In genomic region chr7:30502470-30503251, GRCh38 we compare ENCODE assay signal across 11 cellular contexts. TPM values are rescaled to one million over a fixed set of nuclear protein-coding genes. Genes with fewer than 3 reads are reported as not detected.
A peak's percentile ranks its signal among the peaks of the same experiment; 100 is the strongest.
DNase-seq lines count a peak whose midpoint lies in the region; ATAC-seq and TF ChIP-seq lines count a peak whose summit lies in the region.
"Had no signal": no experiment of that assay in that cellular context is flagged by ENCODE, and none has a peak within 500 bp of the region (broad histone marks: within the 10 kb centered on the region; RNA-seq: fewer than 3 reads in every experiment).

No MANE protein-coding gene starts in this region.

- peaks cover 62% of the 10 kb centered on the region for H3K79me2 ChIP-seq in GM23338 (replicated peaks; ENCODE audit: insufficient read depth)

- H3K4me1 ChIP-seq in BLaER1 (peaks cover 27% of the 10 kb centered on the region), GM23338 (ENCODE audit: insufficient read depth) (peaks cover 17% of the 10 kb centered on the region), iPS-18a (ENCODE audit: control insufficient read depth, low read depth, low read length) (peaks cover 3% of the 10 kb centered on the region)

- H3K9ac ChIP-seq in BLaER1 (no peak overlapping the region; the same call in 1 of the 2 replicates), iPS-18a (ENCODE audit: low read length) (no peak overlapping the region)

- POLR2A ChIA-PET in RWPE1 (lab: Yijun Ruan, JAX; ENCODE audit: low non-redundant PET) = no interaction called here

- peak overlapping the region; percentile 96 for H3K4me2 ChIP-seq in BLaER1
- peak overlapping the region; percentile 100 for H3K4me2 ChIP-seq in GM23338

- H4K20me1 ChIP-seq in BLaER1 (peaks cover 12% of the 10 kb centered on the region), GM23338 (replicated peaks; ENCODE audit: insufficient read depth) (peaks cover 19% of the 10 kb centered on the region)

- no peak for TF ChIP-seq CTCF in GM23338 (conservative IDR thresholded peaks at IDR 0.05; ENCODE audit: low read depth in 2 of 2)
- no peak for TF ChIP-seq CTCF in RWPE1 (conservative IDR thresholded peaks at IDR 0.05; ENCODE audit: low read depth)
- TF ChIP-seq CTCF in brain microvascular endothelial cell (IDR thresholded peaks at IDR 0.05; ENCODE audit: low read depth, low read length, missing control alignments) = no peak

- peaks cover 36% of the 10 kb centered on the region for H3K36me3 ChIP-seq in BLaER1
- H3K36me3 ChIP-seq in GM23338 (ENCODE audit: insufficient read depth) = peaks cover 4% of the 10 kb centered on the region; the same call in 1 of the 2 replicates
- H3K36me3 ChIP-seq in iPS-18a (ENCODE audit: control insufficient read depth, low read depth, low read length) = peaks cover 4% of the 10 kb centered on the region
- peaks cover 6% of the 10 kb centered on the region for H3K36me3 ChIP-seq in brain microvascular endothelial cell (replicated peaks)

- H3K27me3 ChIP-seq in BLaER1 (no peaks in the 10 kb centered on the region), GM23338 (ENCODE audit: insufficient read depth) (no peaks in the 10 kb centered on the region), iPS-18a (ENCODE audit: control insufficient read depth, insufficient read depth, low read length) (no peaks in the 10 kb centered on the region), brain microvascular endothelial cell (replicated peaks) (no peaks in the 10 kb centered on the region)

- no peak for ATAC-seq in GM23338
- ATAC-seq in activated CD4-positive, CD25-positive, alpha-beta regulatory T cell treated with anti-CD3 and anti-CD28 coated beads, Interleukin-2, amount 50 U/mL, for 24 hours = no peak
- ATAC-seq in GM19351 (IDR thresholded peaks at IDR 0.05; ENCODE audit: unreplicated experiment) = no peak
- ATAC-seq: effector memory CD8-positive, alpha-beta T cell had no signal

- in situ Hi-C loops in brain microvascular endothelial cell (cut with HindIII; ENCODE audit: low pct_ligation_motif_present, low sequenced_read_pairs) = no loop called here

- H3K36me3 Mint-ChIP-seq in GM23338 (ENCODE audit: low read depth) = peaks cover 60% of the 10 kb centered on the region

- peaks cover 13% of the 10 kb centered on the region for H3K27me3 Mint-ChIP-seq in GM23338 (ENCODE audit: insufficient read depth, low read depth, poor library complexity)
- H3K27me3 Mint-ChIP-seq: effector memory CD8-positive, alpha-beta T cell had no signal

- H3K4me3 Mint-ChIP-seq in GM23338 = peak overlapping the region; percentile 92

- no peak overlapping the region for H3K4me3 ChIP-seq in BLaER1
- peak overlapping the region; percentile 97 for H3K4me3 ChIP-seq in GM23338
- peak overlapping the region; percentile 9 for H3K4me3 ChIP-seq in iPS-18a (ENCODE audit: low read length)
- no peak overlapping the region for H3K4me3 ChIP-seq in brain microvascular endothelial cell (ENCODE audit: low read depth, low read length)

- H3K9me3 ChIP-seq in BLaER1 (peaks cover 15% of the 10 kb centered on the region), iPS-18a (ENCODE audit: control insufficient read depth, low read depth, low read length) (no peaks in the 10 kb centered on the region)
- H3K9me3 ChIP-seq: HAP-1 had no signal

- H3K4me1 Mint-ChIP-seq in GM23338 = peaks cover 26% of the 10 kb centered on the region

- H3K27ac ChIP-seq in BLaER1 = no peak overlapping the region
- H3K27ac ChIP-seq in GM23338 (ENCODE audit: low read depth) = no peak overlapping the region
- no peak overlapping the region for H3K27ac ChIP-seq in RWPE1
- no peak overlapping the region for H3K27ac ChIP-seq in iPS-18a (ENCODE audit: low read length)
- H3K27ac ChIP-seq in brain microvascular endothelial cell = no peak overlapping the region

- CTCF ChIA-PET in RWPE1 (lab: Yijun Ruan, JAX) = interaction anchor here (1.3 kb wide), 1 partner anchor 19 kb away, joined by 3 read pairs; no protein-coding TSS in a partner anchor

- H3K9me2 ChIP-seq in GM23338 (ENCODE audit: insufficient read depth) = no peaks in the 10 kb centered on the region

- peak overlapping the region; percentile 30; the same call in 1 of the 2 replicates for H3K27ac Mint-ChIP-seq in GM23338
- H3K27ac Mint-ChIP-seq: effector memory CD8-positive, alpha-beta T cell had no signal

- no peak for DNase-seq in GM23338 (ENCODE audit: low spot score)
- peak; percentile 61 for DNase-seq in RWPE1 (ENCODE audit: low spot score)
- no peak for DNase-seq in brain microvascular endothelial cell
- no peak for DNase-seq in anterior cingulate cortex (lab: John Stamatoyannopoulos, UW)
- DNase-seq: effector memory CD8-positive, alpha-beta T cell; occipital lobe had no signal

- peaks cover 18% of the 10 kb centered on the region for H3K9me3 Mint-ChIP-seq in GM23338
- H3K9me3 Mint-ChIP-seq: effector memory CD8-positive, alpha-beta T cell had no signal

- H2AFZ ChIP-seq in GM23338 = no peak overlapping the region

- no peaks in the 10 kb centered on the region for H3F3A ChIP-seq in GM23338 (replicated peaks; ENCODE audit: low read depth)

TF ChIP-seq in GM23338, 12 proteins besides CTCF, POLR2A, EP300 and RAD21 (continues in another document):
- TF ChIP-seq EZH2 (IDR thresholded peaks at IDR 0.05; ENCODE audit: low read depth, unreplicated experiment) (no peak), ZNF114 (CRISPR knock-in tag; IDR thresholded peaks at IDR 0.05) (no peak), POLR2AphosphoS5 (IDR thresholded peaks at IDR 0.05; ENCODE audit: low read depth) (no peak), ZNF462 (CRISPR knock-in tag; IDR thresholded peaks at IDR 0.05) (no peak), NANOG (IDR thresholded peaks at IDR 0.05; ENCODE audit: borderline replicate concordance) (no peak), CREB1 (CRISPR knock-in tag; IDR thresholded peaks at IDR 0.05; ENCODE audit: low read depth) (no peak)

RNA-seq across cellular contexts. Expression of gene GGCT, which starts 2.0 kb away (rescaled TPM):
- total RNA-seq in GM23338 (2014; rRNA removed; shearing (Covaris generic)) = 104 and 113 TPM in 2 replicates
- 197 and 229 TPM in 2 replicates for polyA plus RNA-seq in GM23338 (2016; fragmentation: Nextera tagmentation; extraction: Ambion mirVana)

RNA-seq across cellular contexts. Expression of gene NOD1, which starts 24.1 kb away (rescaled TPM):
- 3.8 and 7.3 TPM in 2 replicates for total RNA-seq in GM23338 (2014; rRNA removed; shearing (Covaris generic))
- 2.1 and 3.3 TPM in 2 replicates for polyA plus RNA-seq in GM23338 (2016; fragmentation: Nextera tagmentation; extraction: Ambion mirVana)

Comparison
In these comparisons a context has a peak if more than half of its experiments do, and no peak if none do; other contexts are left out.
1. H3K4me3 ChIP-seq: peak in GM23338 (single experiment) and iPS-18a (single experiment); none in BLaER1 (single experiment) and brain microvascular endothelial cell (single experiment).